Comparison of ENCODE assay signal across 2 cellular contexts in genomic region chr6:33696076-33696475, GRCh38.
TF ChIP-seq lines count a peak whose summit lies in the region.

No MANE protein-coding gene starts in this region.

TF ChIP-seq in GM23338, 12 proteins besides CTCF, POLR2A, EP300 and RAD21:
- no peak for TF ChIP-seq ZNF462 (CRISPR knock-in tag; IDR thresholded peaks at IDR 0.05)
- no peak for TF ChIP-seq NANOG (IDR thresholded peaks at IDR 0.05; ENCODE audit: borderline replicate concordance)
- TF ChIP-seq JUNB (IDR thresholded peaks at IDR 0.05; ENCODE audit: unreplicated experiment), result no peak
- no peak for TF ChIP-seq ETS1 (IDR thresholded peaks at IDR 0.05)
- TF ChIP-seq ZNF114 (CRISPR knock-in tag; IDR thresholded peaks at IDR 0.05), result no peak
- no peak for TF ChIP-seq ZNF331 (CRISPR knock-in tag; IDR thresholded peaks at IDR 0.05; ENCODE audit: low read depth)
- no peak for TF ChIP-seq EZH2phosphoT487 (IDR thresholded peaks at IDR 0.05; ENCODE audit: unreplicated experiment)

TF ChIP-seq in K562, 482 proteins besides CTCF, POLR2A, EP300 and RAD21:
- TF ChIP-seq CHD2 (IDR thresholded peaks at IDR 0.05; ENCODE audit: low read depth, low read length) (no peak), POLR2AphosphoS5 (IDR thresholded peaks at IDR 0.05; ENCODE audit: control insufficient read depth, insufficient read depth, low read depth, low read length) (peak; percentile 25; the same call in 1 of the 2 replicates), EGR1 (conservative IDR thresholded peaks at IDR 0.05) (no peak), E4F1 (CRISPR knock-in tag; IDR thresholded peaks at IDR 0.05; ENCODE audit: borderline replicate concordance) (no peak), CC2D1A (IDR thresholded peaks at IDR 0.05) (no peak), HNRNPH1 (optimal IDR thresholded peaks at IDR 0.05; ENCODE audit: low read depth, low read length) (no peak)
- TF ChIP-seq, protein P1, sequence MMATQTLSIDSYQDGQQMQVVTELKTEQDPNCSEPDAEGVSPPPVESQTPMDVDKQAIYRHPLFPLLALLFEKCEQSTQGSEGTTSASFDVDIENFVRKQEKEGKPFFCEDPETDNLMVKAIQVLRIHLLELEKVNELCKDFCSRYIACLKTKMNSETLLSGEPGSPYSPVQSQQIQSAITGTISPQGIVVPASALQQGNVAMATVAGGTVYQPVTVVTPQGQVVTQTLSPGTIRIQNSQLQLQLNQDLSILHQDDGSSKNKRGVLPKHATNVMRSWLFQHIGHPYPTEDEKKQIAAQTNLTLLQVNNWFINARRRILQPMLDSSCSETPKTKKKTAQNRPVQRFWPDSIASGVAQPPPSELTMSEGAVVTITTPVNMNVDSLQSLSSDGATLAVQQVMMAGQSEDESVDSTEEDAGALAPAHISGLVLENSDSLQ (IDR thresholded peaks at IDR 0.05), result no peak
TF ChIP-seq in K562: peak in this region for 1.
